11 cellular contexts compared by ENCODE assay signal in the genomic region with DNA sequence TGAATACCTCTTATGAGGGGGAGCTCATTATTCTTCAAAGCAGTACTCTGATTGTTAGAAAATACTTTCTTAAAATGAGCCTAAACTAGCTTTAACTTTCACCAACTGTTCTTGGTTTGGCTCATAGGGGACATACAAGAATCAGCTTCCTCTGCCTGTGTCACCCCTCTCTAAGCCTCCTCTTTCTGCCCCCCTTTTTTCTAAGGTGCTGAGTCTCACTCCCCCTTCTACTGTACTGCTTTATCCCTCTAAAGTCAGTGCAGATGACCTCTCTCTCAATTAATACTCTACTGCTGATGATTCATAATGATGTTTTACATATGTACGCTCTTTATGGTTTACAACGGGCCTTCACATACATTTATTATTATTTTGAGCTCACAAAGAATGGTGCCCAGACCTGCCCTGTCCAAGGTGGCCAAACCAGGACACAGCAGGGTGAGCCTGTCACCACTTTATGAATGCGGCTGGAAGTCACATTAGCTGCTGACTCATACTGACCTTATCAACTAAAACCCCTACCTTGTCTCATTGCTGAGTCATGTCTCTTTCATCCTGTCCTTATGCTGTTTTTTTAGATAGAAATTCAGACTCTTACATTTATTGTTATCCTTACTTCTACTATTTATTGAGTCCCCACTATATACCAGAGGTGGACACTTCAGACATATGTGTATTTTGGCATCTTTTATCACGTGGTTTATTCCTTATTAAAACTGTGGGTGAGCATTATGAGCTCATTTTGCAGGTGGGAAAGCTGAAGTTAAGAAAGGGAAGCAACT.
DNase-seq lines count a peak whose midpoint lies in the region; ATAC-seq and TF ChIP-seq lines count a peak whose summit lies in the region.
"Had no signal": no experiment of that assay in that cellular context is flagged by ENCODE, and none has a peak within 500 bp of the region (broad histone marks: within the 10 kb centered on the region; RNA-seq: fewer than 3 reads in every experiment).

No MANE protein-coding gene starts in this region.

- TF ChIP-seq CTCF in fibroblast of pulmonary artery (IDR thresholded peaks at IDR 0.05; ENCODE audit: low read length, missing control alignments) = no peak

- ATAC-seq in HG03342 (IDR thresholded peaks at IDR 0.05; ENCODE audit: unreplicated experiment) (no peak), GM18909 (IDR thresholded peaks at IDR 0.05; ENCODE audit: poor library complexity, unreplicated experiment) (no peak), HG02642 (IDR thresholded peaks at IDR 0.05; ENCODE audit: poor library complexity, unreplicated experiment) (no peak)

- H3K4me3 ChIP-seq in fibroblast of pulmonary artery (replicated peaks; ENCODE audit: low read depth, low read length) = no peak overlapping the region

- DNase-seq in ELF-1 (ENCODE audit: low read depth, low spot score) (peak; percentile 23), H4 (ENCODE audit: low spot score) (peak; percentile 78), OCI-M1 (lab: John Stamatoyannopoulos, UW) (peak; percentile 78), fibroblast of pulmonary artery (ENCODE audit: low read depth) (peak; percentile 30), epidermal melanocyte (ENCODE audit: insufficient read length, low spot score) (no peak)
- DNase-seq: amniotic stem cell, kidney, SHP77 treated with DMSO at 0.1 percent for 48 hours had no signal
